4 cellular contexts compared by ENCODE assay signal in the genomic region with DNA sequence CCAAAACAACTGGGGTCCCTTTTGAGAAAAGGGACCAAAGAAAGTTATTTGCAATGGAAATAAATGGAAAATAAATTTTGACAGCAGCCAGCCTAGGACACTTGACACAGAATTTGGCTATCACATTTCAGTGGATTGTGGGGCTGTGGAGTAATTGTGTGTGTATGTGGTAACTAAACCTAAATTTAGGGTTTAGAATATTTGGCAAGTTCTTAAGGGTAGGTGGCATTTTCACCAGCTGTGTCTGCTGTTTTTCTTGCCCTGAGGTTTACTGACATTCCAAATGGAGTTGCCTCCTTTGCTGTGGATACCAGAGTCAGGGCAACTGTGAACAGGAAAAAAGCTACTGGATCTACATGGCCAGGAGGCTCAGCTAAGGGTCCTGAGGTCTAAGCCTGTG.
"Had no signal": no experiment of that assay in that cellular context is flagged by ENCODE, and none has a peak within 500 bp of the region (broad histone marks: within the 10 kb centered on the region; RNA-seq: fewer than 3 reads in every experiment).

No MANE protein-coding gene starts in this region.

- ATAC-seq: GM23338 had no signal

- H3K4me3 ChIP-seq: GM23338 had no signal

- DNase-seq: H9, HCEC 1CT, IMR-90 had no signal

- H2AFZ ChIP-seq: GM23338 had no signal

- H3K4me2 ChIP-seq: GM23338 had no signal
